In the genomic region with DNA sequence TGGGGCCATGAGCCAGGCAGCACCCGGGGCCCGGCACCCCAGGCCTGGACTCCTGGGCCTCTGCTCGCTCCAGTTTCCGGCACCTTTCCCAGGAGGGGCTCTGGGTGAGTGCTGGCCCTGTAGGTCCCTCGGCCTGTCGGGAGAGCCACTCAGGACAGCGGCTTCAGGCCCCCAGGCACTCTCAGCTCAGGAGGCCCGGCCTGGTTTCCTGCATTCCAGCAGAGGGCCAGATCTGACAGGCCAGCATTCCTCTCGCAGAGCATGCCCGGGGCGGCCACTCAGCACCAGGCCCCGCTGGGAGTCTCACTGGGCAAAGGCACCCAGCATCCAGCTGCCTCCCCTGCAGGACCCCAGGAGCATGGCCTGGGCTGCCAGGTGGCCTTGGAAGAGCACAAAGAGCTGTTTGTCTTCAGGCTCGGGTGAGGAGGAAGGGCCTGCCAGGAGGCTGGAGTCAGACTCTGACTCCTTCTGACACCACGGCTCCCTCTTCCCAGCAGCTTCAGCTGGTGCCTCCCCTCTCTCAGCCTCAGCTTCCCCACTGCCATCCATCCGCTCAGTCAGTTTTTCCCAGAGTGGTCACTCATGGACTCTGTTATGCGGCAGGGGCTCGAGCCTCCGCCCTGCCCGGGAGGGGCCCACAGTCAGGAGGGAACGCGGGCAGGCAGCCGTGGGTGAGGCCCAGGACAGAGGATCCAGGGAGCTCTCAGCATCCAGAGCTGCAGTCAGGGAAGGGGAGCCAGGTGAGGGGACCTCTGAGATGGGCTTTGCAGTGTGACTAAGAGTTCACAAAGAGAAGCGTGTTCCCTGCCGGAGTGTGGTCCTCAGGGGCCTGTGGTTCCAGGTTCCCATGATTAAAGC, we compare ENCODE assay signal across 9 cellular contexts. TPM values are rescaled to one million over a fixed set of nuclear protein-coding genes. Genes with fewer than 3 reads are reported as not detected.
DNase-seq lines count a peak whose midpoint lies in the region; TF ChIP-seq lines count a peak whose summit lies in the region.
"Had no signal": no experiment of that assay in that cellular context is flagged by ENCODE, and none has a peak within 500 bp of the region (broad histone marks: within the 10 kb centered on the region; RNA-seq: fewer than 3 reads in every experiment).

No MANE protein-coding gene starts in this region.

- no peak overlapping the region for H3K4me3 ChIP-seq in right atrium auricular region
- no peak overlapping the region for H3K4me3 ChIP-seq in CD4-positive, alpha-beta memory T cell (ENCODE audit: low read length in 2 of 2)
- H3K4me3 ChIP-seq: lung had no signal

- H3K9me3 Mint-ChIP-seq in H9 = no peaks in the 10 kb centered on the region
- H3K9me3 Mint-ChIP-seq in CD4-positive, alpha-beta memory T cell = no peaks in the 10 kb centered on the region

- H3K9me3 ChIP-seq in H9 (ENCODE audit: control insufficient read depth, low read depth, low read length) = no peaks in the 10 kb centered on the region
- H3K9me3 ChIP-seq in right atrium auricular region = no peaks in the 10 kb centered on the region
- H3K9me3 ChIP-seq in CD4-positive, alpha-beta memory T cell (ENCODE audit: control insufficient read depth in 1 of 2, low read length in 2 of 2) = no peaks in the 10 kb centered on the region

- peak; percentile 64 for DNase-seq in H9
- peak; percentile 10 to 12 for DNase-seq in activated T-cell treated with anti-CD3 and anti-CD28 coated beads, Interleukin-2, amount 50 U/mL, for 48 hours
- peak; percentile 47 for DNase-seq in right atrium auricular region (ENCODE audit: low spot score)
- peak; percentile 75 for DNase-seq in posterior vena cava (ENCODE audit: low spot score)
- DNase-seq in CD4-positive, alpha-beta memory T cell = no peak
- no peak for DNase-seq in GDM1 (lab: John Stamatoyannopoulos, UW)
- DNase-seq in NCI-H1694 treated with DMSO at 0.1 percent for 48 hours (lab: John Stamatoyannopoulos, UW) = no peak
- DNase-seq in cerebellar nuclear complex (lab: John Stamatoyannopoulos, UW) = no peak

- no peaks in the 10 kb centered on the region for H3K27me3 ChIP-seq in H9 (ENCODE audit: insufficient read depth, low read length)
- no peaks in the 10 kb centered on the region for H3K27me3 ChIP-seq in right atrium auricular region
- H3K27me3 ChIP-seq in CD4-positive, alpha-beta memory T cell (ENCODE audit: insufficient read depth, low read length) = no peaks in the 10 kb centered on the region

- H3K27me3 Mint-ChIP-seq in H9 (ENCODE audit: low read depth) = no peaks in the 10 kb centered on the region
- H3K27me3 Mint-ChIP-seq in CD4-positive, alpha-beta memory T cell = no peaks in the 10 kb centered on the region

- TF ChIP-seq CTCF in H9 (conservative IDR thresholded peaks at IDR 0.05) = no peak
- no peak for TF ChIP-seq CTCF in right atrium auricular region (IDR thresholded peaks at IDR 0.05)

- no peak overlapping the region for H3K4me3 Mint-ChIP-seq in H9
- no peak overlapping the region for H3K4me3 Mint-ChIP-seq in CD4-positive, alpha-beta memory T cell

- H3K4me1 ChIP-seq in H9 (ENCODE audit: insufficient read depth, low read length) (no peaks in the 10 kb centered on the region), right atrium auricular region (no peaks in the 10 kb centered on the region)
- H3K4me1 ChIP-seq in CD4-positive, alpha-beta memory T cell (ENCODE audit: insufficient read depth, low read length) = no peaks in the 10 kb centered on the region

- H4K8ac ChIP-seq in H9 (replicated peaks; ENCODE audit: insufficient read length, low read depth, low read length) = no peak overlapping the region

- H3K56ac ChIP-seq in H9 (ENCODE audit: insufficient read length, low read depth, low read length) = no peak overlapping the region

- no peaks in the 10 kb centered on the region for H4K20me1 ChIP-seq in H9 (ENCODE audit: control insufficient read depth, insufficient read depth, insufficient read length)

- no peaks in the 10 kb centered on the region for H3K79me1 ChIP-seq in H9 (ENCODE audit: insufficient read depth, low read depth, low read length, poor library complexity, severe bottlenecking)

- H3T11ph ChIP-seq in H9 (ENCODE audit: low read length) = no peak overlapping the region

- H3K23me2 ChIP-seq in H9 (ENCODE audit: insufficient read length, low read depth, low read length, poor library complexity, severe bottlenecking) = no peaks in the 10 kb centered on the region

- H3K14ac ChIP-seq in H9 (ENCODE audit: insufficient read depth, low read length) = no peak overlapping the region; the same call in 1 of the 2 replicates

- no peak overlapping the region for H2BK12ac ChIP-seq in H9 (ENCODE audit: insufficient read length, low read depth, low read length)

- H2BK15ac ChIP-seq in H9 (ENCODE audit: low read depth, low read length) = no peak overlapping the region

- no peak overlapping the region for H3K4me2 ChIP-seq in H9 (ENCODE audit: insufficient read depth, insufficient read length, low read length)

- intact Hi-C loops in posterior vena cava (cut with DNase I) = no loop called here
- intact Hi-C loops in CD4-positive, alpha-beta memory T cell (cut with micrococcal nuclease) = no loop called here

- H3K36me3 Mint-ChIP-seq in H9 (ENCODE audit: insufficient read depth in 1 of 3, low read depth in 3 of 3) = no peaks in the 10 kb centered on the region; a peak in 1 of 7 replicates
- no peaks in the 10 kb centered on the region for H3K36me3 Mint-ChIP-seq in CD4-positive, alpha-beta memory T cell

- peaks cover 8 to 20% of the 10 kb centered on the region in 2 experiments for H3K4me1 Mint-ChIP-seq in H9
- H3K4me1 Mint-ChIP-seq in CD4-positive, alpha-beta memory T cell = peaks cover 4 to 6% (median 5%) of the 10 kb centered on the region in 4 donors

- H3K27ac Mint-ChIP-seq in H9 = 0 out of 7 replicates have a peak overlapping the region, but pooled peaks of 1 of the 3 experiments have one; percentile 27
- peak overlapping the region in 2 of 7 donors; percentile 37 to 47 for H3K27ac Mint-ChIP-seq in CD4-positive, alpha-beta memory T cell

- H3K27ac ChIP-seq in H9 (ENCODE audit: insufficient read length, low read depth, low read length) (no peak overlapping the region), right atrium auricular region (no peak overlapping the region)
- no peak overlapping the region for H3K27ac ChIP-seq in CD4-positive, alpha-beta memory T cell (ENCODE audit: low read depth, low read length)

- POLR2A ChIA-PET in CD4-positive, alpha-beta memory T cell (lab: Charles Lee; ENCODE audit: partially characterized antibody) = interaction anchor here (0.9 kb wide), 1 partner anchor 8 kb away, joined by 5 read pairs; no protein-coding TSS in a partner anchor

- CTCF ChIA-PET in CD4-positive, alpha-beta memory T cell (lab: Charles Lee; ENCODE audit: partially characterized antibody) = no interaction called here

- no CpG with 5 or more reads among the region's 24 CpGs for WGBS in H9 (ENCODE audit: extremely low coverage, insufficient read length, low lambda C conversion rate)

- H3K23ac ChIP-seq in H9 (ENCODE audit: insufficient read length, low read depth, low read length) = no peak overlapping the region

- H3K79me2 ChIP-seq in H9 (ENCODE audit: insufficient read depth, low read length) = no peaks in the 10 kb centered on the region

- H4K5ac ChIP-seq in H9 (ENCODE audit: insufficient read length, low read depth, low read length) = no peak overlapping the region

- H3K36me3 ChIP-seq in right atrium auricular region = no peaks in the 10 kb centered on the region
- H3K36me3 ChIP-seq in CD4-positive, alpha-beta memory T cell (ENCODE audit: insufficient read depth, low read length) = no peaks in the 10 kb centered on the region

- no peak overlapping the region for H4K91ac ChIP-seq in H9 (ENCODE audit: insufficient read length, low read depth, low read length)

- no peak overlapping the region for H2BK5ac ChIP-seq in H9 (ENCODE audit: insufficient read length, low read length)

- no peak overlapping the region for H2AK5ac ChIP-seq in H9 (ENCODE audit: insufficient read length, low read length)

- no peak overlapping the region for H3K9ac ChIP-seq in H9 (ENCODE audit: extremely low read depth, insufficient read length, low read length)

- H2AFZ ChIP-seq in H9 (ENCODE audit: low read length) = no peak overlapping the region

- no peak overlapping the region for H2BK20ac ChIP-seq in H9 (ENCODE audit: low read depth, low read length, poor library complexity, severe bottlenecking)

- no peak overlapping the region for H2BK120ac ChIP-seq in H9 (ENCODE audit: low read depth, low read length, poor library complexity, severe bottlenecking)

- H3K4ac ChIP-seq in H9 (ENCODE audit: low read depth, low read length) = no peak overlapping the region

- H3K18ac ChIP-seq in H9 (ENCODE audit: insufficient read length, low read depth, low read length) = peak overlapping the region; percentile 5

RNA-seq across cellular contexts. Expression of gene WNT9A, which starts 51.7 kb away (rescaled TPM):
- total RNA-seq in H9 (2021) = 0.66 and 0.77 TPM in 2 replicates
- total RNA-seq in right atrium auricular region = 1 to 10 TPM in 1 of 2 donors, under 1 TPM in 1; 0.78 to 2.2 TPM
- total RNA-seq in posterior vena cava = 1 to 10 TPM; 2.7 to 3.3 TPM
- total RNA-seq in CD4-positive, alpha-beta memory T cell = under 1 TPM; 0.08 to 0.15 TPM
- polyA plus RNA-seq in CD4-positive, alpha-beta memory T cell = under 1 TPM in 1 of 2 donors, not detected in 1; 0.08 TPM

Comparison
In these comparisons a context has a peak if more than half of its experiments do, and no peak if none do; other contexts are left out.
1. DNase-seq: peak in H9 (single experiment), activated T-cell treated with anti-CD3 and anti-CD28 coated beads, Interleukin-2, amount 50 U/mL, for 48 hours (2 of 2), right atrium auricular region (single experiment) and posterior vena cava (single experiment); none in CD4-positive, alpha-beta memory T cell (0 of 5), GDM1 (single experiment), NCI-H1694 treated with DMSO at 0.1 percent for 48 hours (single experiment) and cerebellar nuclear complex (0 of 2).